39 cellular contexts compared by ENCODE assay signal in the genomic region with DNA sequence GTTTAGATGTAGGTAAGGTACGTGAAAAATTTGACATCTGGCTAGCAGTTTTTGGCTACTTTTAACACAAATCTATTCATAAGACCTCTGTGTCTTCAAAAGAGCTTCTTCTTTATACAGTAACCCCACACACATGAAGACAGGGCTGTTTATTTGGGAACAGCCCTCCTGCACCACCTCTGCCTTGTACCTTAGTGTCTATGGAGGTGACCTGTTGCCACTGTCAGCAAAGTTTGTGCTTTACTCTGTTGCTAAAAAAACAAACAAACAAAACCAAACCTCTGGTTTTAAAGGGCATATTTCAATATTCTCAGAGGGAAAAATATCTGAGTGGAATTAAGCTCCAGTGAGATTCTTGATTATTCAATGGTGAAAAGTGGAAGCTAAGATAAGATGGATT.
"Had no signal": no experiment of that assay in that cellular context is flagged by ENCODE, and none has a peak within 500 bp of the region (broad histone marks: within the 10 kb centered on the region; RNA-seq: fewer than 3 reads in every experiment).

No MANE protein-coding gene starts in this region.

- H3K9me3 Mint-ChIP-seq: activated B cell treated with CpG ODN at 0.5 μM for 24 hours; activated CD4-positive, alpha-beta memory T cell treated with anti-CD3 and anti-CD28 coated beads for 36 hours; activated CD4-positive, alpha-beta T cell treated with anti-CD3 and anti-CD28 coated beads, Interleukin-2, amount 10 ng/mL, durations not matched to agents 24 days and 14 days; activated CD8-positive, alpha-beta T cell treated with anti-CD3 and anti-CD28 coated beads for 36 hours; activated naive CD4-positive, alpha-beta T cell treated with anti-CD3 and anti-CD28 coated beads for 36 hours; activated naive CD4-positive, alpha-beta T cell treated with anti-CD3 and anti-CD28 coated beads, Interleukin-2, amount 50 U/mL, for 72 hours; activated naive CD8-positive, alpha-beta T cell treated with anti-CD3 and anti-CD28 coated beads for 36 hours; activated T-cell treated with anti-CD3 and anti-CD28 coated beads, Interleukin-2, amount 50 U/mL, for 4 hours; activated T-cell treated with anti-CD3 and anti-CD28 coated beads, Interleukin-2, amount 50 U/mL, for 72 hours; activated T-helper 1 cell treated with anti-CD3 and anti-CD28 coated beads, Interleukin-12 subunit alpha, Interleukin-12 subunit beta, Interleukin-2, Interleukin-4 antibody, amounts not matched to agents 30 ng/mL and 10 ng/mL and 1 ng/mL, durations not matched to agents 14 hours and 24 hours and 36 hours; activated T-helper 17 cell treated with anti-CD3 and anti-CD28 coated beads, Interleukin-2, amount 50 U/mL, for 72 hours; T-helper 1 cell treated with Interleukin-12 subunit alpha and Interleukin-12 subunit beta and Interleukin-4 antibody, amounts not matched to agents 30 μg/mL and 1 μg/mL, for 36 hours; T-helper 2 cell treated with Interferon-gamma antibody and Interleukin-4, amounts not matched to agents 5 μg/mL and 100 μg/mL, for 36 hours had no signal

- DNase-seq: activated B cell treated with CpG ODN at 0.5 μM for 24 hours; activated CD4-positive, alpha-beta memory T cell treated with anti-CD3 and anti-CD28 coated beads for 36 hours; activated CD4-positive, alpha-beta T cell treated with anti-CD3 and anti-CD28 coated beads for 4 hours; activated CD4-positive, alpha-beta T cell treated with anti-CD3 and anti-CD28 coated beads, Interleukin-2, amount 10 ng/mL, durations not matched to agents 24 days and 14 days; activated CD4-positive, alpha-beta T cell treated with anti-CD3 and anti-CD28 coated beads, Interleukin-2, amount 50 U/mL, for 1 hour; activated CD4-positive, alpha-beta T cell treated with anti-CD3 and anti-CD28 coated beads, Interleukin-2, amount 50 U/mL, for 4 hours; activated CD4-positive, CD25-positive, alpha-beta regulatory T cell treated with anti-CD3 and anti-CD28 coated beads, Interleukin-2, amount 50 U/mL, for 72 hours; activated CD8-positive, alpha-beta memory T cell treated with anti-CD3 and anti-CD28 coated beads, Interleukin-2, amount 50 U/mL, for 4 hours; activated CD8-positive, alpha-beta T cell treated with anti-CD3 and anti-CD28 coated beads for 36 hours; activated effector memory CD4-positive, alpha-beta T cell treated with anti-CD3 and anti-CD28 coated beads, Interleukin-2, amount 50 U/mL, for 16 hours; activated gamma-delta T cell treated with Interleukin-2 at 50 U/mL for 16 hours; activated naive CD4-positive, alpha-beta T cell; activated naive CD4-positive, alpha-beta T cell treated with anti-CD3 and anti-CD28 coated beads for 36 hours; activated naive CD4-positive, alpha-beta T cell treated with anti-CD3 and anti-CD28 coated beads, Interleukin-2, amount 50 U/mL, for 16 hours; activated naive CD8-positive, alpha-beta T cell treated with anti-CD3 and anti-CD28 coated beads for 36 hours; activated T-cell treated with anti-CD3 and anti-CD28 coated beads for 4 hours; activated T-cell treated with anti-CD3 and anti-CD28 coated beads, Interleukin-2, amount 50 U/mL, for 1 hour; activated T-cell treated with anti-CD3 and anti-CD28 coated beads, Interleukin-2, amount 50 U/mL, for 4 hours; activated T-cell treated with anti-CD3 and anti-CD28 coated beads, Interleukin-2, amount 50 U/mL, for 72 hours; adrenal gland; amniotic stem cell; aorta; body of pancreas; caudate nucleus; cerebellar nuclear complex; T-helper 1 cell; T-helper 2 cell; T-helper 9 cell had no signal

- H3K27me3 Mint-ChIP-seq: activated B cell treated with CpG ODN at 0.5 μM for 24 hours; activated CD4-positive, alpha-beta memory T cell treated with anti-CD3 and anti-CD28 coated beads for 36 hours; activated CD4-positive, alpha-beta T cell treated with anti-CD3 and anti-CD28 coated beads, Interleukin-2, amount 10 ng/mL, durations not matched to agents 24 days and 14 days; activated CD8-positive, alpha-beta T cell treated with anti-CD3 and anti-CD28 coated beads for 36 hours; activated T-helper 17 cell treated with anti-CD3 and anti-CD28 coated beads, Interleukin-2, amount 50 U/mL, for 72 hours; central memory CD8-positive, alpha-beta T cell had no signal

- H3K4me3 ChIP-seq: adrenal gland, body of pancreas, cardiac muscle cell had no signal

- H3K4me3 Mint-ChIP-seq: activated B cell treated with CpG ODN at 0.5 μM for 24 hours; activated CD4-positive, alpha-beta memory T cell treated with anti-CD3 and anti-CD28 coated beads for 36 hours; activated CD4-positive, alpha-beta T cell treated with anti-CD3 and anti-CD28 coated beads, Interleukin-2, amount 10 ng/mL, durations not matched to agents 24 days and 14 days; activated CD8-positive, alpha-beta T cell treated with anti-CD3 and anti-CD28 coated beads for 36 hours; activated naive CD4-positive, alpha-beta T cell treated with anti-CD3 and anti-CD28 coated beads for 36 hours; activated naive CD8-positive, alpha-beta T cell treated with anti-CD3 and anti-CD28 coated beads for 36 hours; activated T-cell treated with anti-CD3 and anti-CD28 coated beads, Interleukin-2, amount 50 U/mL, for 4 hours; activated T-cell treated with anti-CD3 and anti-CD28 coated beads, Interleukin-2, amount 50 U/mL, for 72 hours; activated T-helper 1 cell treated with anti-CD3 and anti-CD28 coated beads, Interleukin-12 subunit alpha, Interleukin-12 subunit beta, Interleukin-2, Interleukin-4 antibody, amounts not matched to agents 30 ng/mL and 10 ng/mL and 1 ng/mL, durations not matched to agents 14 hours and 24 hours and 36 hours; activated T-helper 17 cell treated with anti-CD3 and anti-CD28 coated beads, Interleukin-2, amount 50 U/mL, for 72 hours; central memory CD8-positive, alpha-beta T cell; T-helper 1 cell treated with Interleukin-12 subunit alpha and Interleukin-12 subunit beta and Interleukin-4 antibody, amounts not matched to agents 30 μg/mL and 1 μg/mL, for 36 hours; T-helper 2 cell treated with Interferon-gamma antibody and Interleukin-4, amounts not matched to agents 5 μg/mL and 100 μg/mL, for 36 hours had no signal

- H3K36me3 ChIP-seq: adrenal gland, cardiac muscle cell had no signal

- H3K36me3 Mint-ChIP-seq: activated CD4-positive, alpha-beta memory T cell treated with anti-CD3 and anti-CD28 coated beads for 36 hours; activated naive CD4-positive, alpha-beta T cell treated with anti-CD3 and anti-CD28 coated beads, Interleukin-2, amount 50 U/mL, for 72 hours; activated naive CD8-positive, alpha-beta T cell treated with anti-CD3 and anti-CD28 coated beads for 36 hours had no signal

- H3K27ac ChIP-seq: adrenal gland, body of pancreas, cardiac muscle cell, VCaP had no signal

- FAIRE-seq: astrocyte, bronchial epithelial cell, TTC549 had no signal

- H3K4me1 Mint-ChIP-seq: activated B cell treated with CpG ODN at 0.5 μM for 24 hours; activated CD4-positive, alpha-beta T cell treated with anti-CD3 and anti-CD28 coated beads, Interleukin-2, amount 10 ng/mL, durations not matched to agents 24 days and 14 days; activated naive CD8-positive, alpha-beta T cell treated with anti-CD3 and anti-CD28 coated beads for 36 hours; activated T-helper 17 cell treated with anti-CD3 and anti-CD28 coated beads, Interleukin-2, amount 50 U/mL, for 72 hours; central memory CD8-positive, alpha-beta T cell had no signal

- H3K9me3 ChIP-seq: adrenal gland, body of pancreas had no signal

- ATAC-seq: activated CD8-positive, alpha-beta T cell treated with anti-CD3 and anti-CD28 coated beads for 36 hours; activated naive CD4-positive, alpha-beta T cell treated with anti-CD3 and anti-CD28 coated beads, Interleukin-2, amount 50 U/mL, for 72 hours; activated T-cell treated with anti-CD3 and anti-CD28 coated beads, Interleukin-2, amount 50 U/mL, for 4 hours; activated T-cell treated with anti-CD3 and anti-CD28 coated beads, Interleukin-2, amount 50 U/mL, for 72 hours; activated T-helper 17 cell treated with anti-CD3 and anti-CD28 coated beads, Interleukin-2, amount 50 U/mL, for 72 hours; body of pancreas had no signal

- H3K4me1 ChIP-seq: adrenal gland, body of pancreas had no signal

- H3K27me3 ChIP-seq: adrenal gland, body of pancreas, cardiac muscle cell had no signal

- H3K27ac Mint-ChIP-seq: activated B cell treated with CpG ODN at 0.5 μM for 24 hours; activated CD4-positive, alpha-beta memory T cell treated with anti-CD3 and anti-CD28 coated beads for 36 hours; activated CD4-positive, alpha-beta T cell treated with anti-CD3 and anti-CD28 coated beads, Interleukin-2, amount 10 ng/mL, durations not matched to agents 24 days and 14 days; activated CD8-positive, alpha-beta T cell treated with anti-CD3 and anti-CD28 coated beads for 36 hours; activated naive CD4-positive, alpha-beta T cell treated with anti-CD3 and anti-CD28 coated beads for 36 hours; activated naive CD4-positive, alpha-beta T cell treated with anti-CD3 and anti-CD28 coated beads, Interleukin-2, amount 50 U/mL, for 72 hours; activated naive CD8-positive, alpha-beta T cell treated with anti-CD3 and anti-CD28 coated beads for 36 hours; activated T-cell treated with anti-CD3 and anti-CD28 coated beads, Interleukin-2, amount 50 U/mL, for 72 hours; activated T-helper 1 cell treated with anti-CD3 and anti-CD28 coated beads, Interleukin-12 subunit alpha, Interleukin-12 subunit beta, Interleukin-2, Interleukin-4 antibody, amounts not matched to agents 30 ng/mL and 10 ng/mL and 1 ng/mL, durations not matched to agents 14 hours and 24 hours and 36 hours; activated T-helper 17 cell treated with anti-CD3 and anti-CD28 coated beads, Interleukin-2, amount 50 U/mL, for 72 hours; T-helper 1 cell treated with Interleukin-12 subunit alpha and Interleukin-12 subunit beta and Interleukin-4 antibody, amounts not matched to agents 30 μg/mL and 1 μg/mL, for 36 hours; T-helper 2 cell treated with Interferon-gamma antibody and Interleukin-4, amounts not matched to agents 5 μg/mL and 100 μg/mL, for 36 hours had no signal
